Comparison of ENCODE assay signal across 8 cellular contexts in the genomic region with DNA sequence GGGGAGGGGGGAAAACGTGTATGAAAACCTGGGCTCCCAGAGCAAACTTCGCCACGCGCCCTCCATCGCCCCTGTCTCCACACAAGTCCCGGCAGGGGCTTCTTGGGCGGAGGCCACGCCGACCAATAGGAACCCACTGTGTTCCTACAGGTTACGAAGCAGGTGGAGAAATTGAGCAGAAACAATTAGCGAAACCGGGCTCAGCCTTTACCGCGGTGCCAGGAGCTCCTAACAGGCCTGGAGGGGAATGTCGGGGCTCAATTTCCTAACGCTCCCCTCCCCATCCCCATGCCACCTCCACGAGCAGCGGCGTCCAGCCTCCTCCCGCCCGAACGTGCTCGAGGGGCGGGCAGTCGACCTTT. TPM values are rescaled to one million over a fixed set of nuclear protein-coding genes. Genes with fewer than 3 reads are reported as not detected.
DNase-seq lines count a peak whose midpoint lies in the region; ATAC-seq and TF ChIP-seq lines count a peak whose summit lies in the region.

No MANE protein-coding gene starts in this region.

- TF ChIP-seq CTCF in heart left ventricle (IDR thresholded peaks at IDR 0.05) (no peak), ascending aorta (IDR thresholded peaks at IDR 0.05) (no peak), foreskin keratinocyte (conservative IDR thresholded peaks at IDR 0.05) (no peak)

- H3K4me3 ChIP-seq in heart left ventricle (peak overlapping the region; percentile 27 to 75 (median 62)), ascending aorta (peak overlapping the region; percentile 74 to 80), mucosa of rectum (ENCODE audit: low read length in 2 of 2) (peak overlapping the region; percentile 54 to 56), aorta (ENCODE audit: low read length in 2 of 2) (peak overlapping the region; percentile 44 to 63)

- TF ChIP-seq POLR2A in heart left ventricle (IDR thresholded peaks at IDR 0.05) = no peak

- no peak overlapping the region for H3K27ac ChIP-seq in heart left ventricle
- peak overlapping the region; percentile 26 to 29 for H3K27ac ChIP-seq in ascending aorta
- no peak overlapping the region for H3K27ac ChIP-seq in mucosa of rectum (ENCODE audit: low read depth in 2 of 2, low read length in 2 of 2)
- no peak overlapping the region for H3K27ac ChIP-seq in aorta (ENCODE audit: low read depth in 1 of 2, low read length in 2 of 2)
- H3K27ac ChIP-seq in foreskin keratinocyte = no peak overlapping the region

- H3K36me3 ChIP-seq in heart left ventricle (no peaks in the 10 kb centered on the region), ascending aorta (no peaks in the 10 kb centered on the region), mucosa of rectum (ENCODE audit: control insufficient read depth in 2 of 2, insufficient read depth in 2 of 2, low read length in 2 of 2) (no peaks in the 10 kb centered on the region), aorta (ENCODE audit: control insufficient read depth in 1 of 2, insufficient read depth in 2 of 2, low read length in 1 of 2) (no peaks in the 10 kb centered on the region)

- H3K27me3 ChIP-seq in heart left ventricle (peaks cover 0 to 38% (median 0%) of the 10 kb centered on the region in 9 donors), ascending aorta (no peaks in the 10 kb centered on the region), mucosa of rectum (ENCODE audit: control insufficient read depth in 2 of 2, insufficient read depth in 2 of 2, low read length in 2 of 2) (peaks cover 17 to 33% of the 10 kb centered on the region in 2 donors), aorta (ENCODE audit: control insufficient read depth in 1 of 2, insufficient read depth in 2 of 2, low read length in 1 of 2) (no peaks in the 10 kb centered on the region), foreskin keratinocyte (peaks cover 69% of the 10 kb centered on the region)

- ATAC-seq in heart left ventricle (no peak), Right ventricle myocardium superior (ENCODE audit: poor library complexity) (no peak), aorta (ENCODE audit: low FRiP score) (no peak), foreskin keratinocyte (no peak)

- no peak for DNase-seq in heart left ventricle
- DNase-seq in Right ventricle myocardium superior = no peak
- no peak for DNase-seq in ascending aorta (ENCODE audit: low spot score in 2 of 2)
- no peak for DNase-seq in aorta
- DNase-seq in stimulated activated CD8-positive, alpha-beta memory T cell treated with anti-CD3 and anti-CD28 coated beads, Interleukin-4, amount 100 ng/mL, for 48 hours = no peak
- no peak for DNase-seq in foreskin keratinocyte
- no peak for DNase-seq in mucosa of gallbladder (ENCODE audit: low spot score)

- 20 to 63% (median 35%) methylated on average over 14 to 25 of the region's 25 CpGs for WGBS in heart left ventricle, 4 donors
- 7 to 8% methylated on average over 25 of the region's 25 CpGs for WGBS in aorta, 2 donors

- no peak overlapping the region for H3K9ac ChIP-seq in mucosa of rectum (ENCODE audit: low read depth in 1 of 2, low read length in 2 of 2)

- H3K4me1 ChIP-seq in heart left ventricle (peaks cover 0 to 33% (median 28%) of the 10 kb centered on the region in 12 donors), ascending aorta (peaks cover 6 to 24% of the 10 kb centered on the region in 2 donors), mucosa of rectum (ENCODE audit: control insufficient read depth in 2 of 2, insufficient read depth in 2 of 2, low read length in 2 of 2) (peaks cover 12 to 21% of the 10 kb centered on the region in 2 donors), aorta (ENCODE audit: control insufficient read depth in 1 of 2, insufficient read depth in 2 of 2, low read length in 2 of 2) (no peaks in the 10 kb centered on the region), foreskin keratinocyte (peaks cover 26% of the 10 kb centered on the region)

- intact Hi-C loops in heart left ventricle (cut with DNase I) = loop anchor here in 3 of 10 donors (10.0 kb wide), 2 partner anchors 288 to 332 kb away; no protein-coding TSS in a partner anchor
- intact Hi-C loops in Right ventricle myocardium superior (cut with DNase I) = no loop called here
- intact Hi-C loops in ascending aorta (cut with DNase I) = loop anchor here (10.0 kb wide), 1 partner anchor 738 kb away; a partner anchor contains a TSS
- intact Hi-C loops in aorta (cut with DNase I) = no loop called here

- no peaks in the 10 kb centered on the region for H3K9me3 ChIP-seq in heart left ventricle
- no peaks in the 10 kb centered on the region for H3K9me3 ChIP-seq in ascending aorta
- H3K9me3 ChIP-seq in mucosa of rectum (ENCODE audit: control insufficient read depth in 2 of 2, low read length in 2 of 2) = no peaks in the 10 kb centered on the region
- H3K9me3 ChIP-seq in aorta (ENCODE audit: control insufficient read depth, low read length) = no peaks in the 10 kb centered on the region

RNA-seq across cellular contexts. Expression of a gene that starts 0.6 kb away (rescaled TPM):
- 1 to 10 TPM in 6 of 9 donors, under 1 TPM in 3; 0.44 to 4.7 (median 3.2) TPM for total RNA-seq in heart left ventricle
- polyA plus RNA-seq in heart left ventricle = under 1 TPM; 0.08 to 0.75 TPM
- total RNA-seq in Right ventricle myocardium superior = 1.6 TPM
- not detected for total RNA-seq in ascending aorta
- 10 to 100 TPM in 1 of 2 donors, 1 to 10 TPM in 1; 9.6 to 18.7 TPM for total RNA-seq in aorta
- 1 to 10 TPM in 1 of 2 donors, under 1 TPM in 1; 0.56 to 1.0 TPM for polyA plus RNA-seq in aorta
- total RNA-seq in foreskin keratinocyte = not detected in 2 replicates
- polyA plus RNA-seq in foreskin keratinocyte = not detected in 2 replicates
- total RNA-seq in mucosa of gallbladder = 24.4 TPM

Comparison
In these comparisons a context has a peak if more than half of its experiments do, and no peak if none do; other contexts are left out.
1. H3K27ac ChIP-seq: peak in ascending aorta (2 of 2); none in heart left ventricle (0 of 12), mucosa of rectum (0 of 2), aorta (0 of 2) and foreskin keratinocyte (single experiment).
2. Peak in every context shown above with its lines, with median percentiles within 50 percentile points of each other: H3K4me3 ChIP-seq.